20 cellular contexts compared by ENCODE assay signal in genomic region chrX:153989971-153990655, GRCh38. TPM values are rescaled to one million over a fixed set of nuclear protein-coding genes. Genes with fewer than 3 reads are reported as not detected.
DNase-seq lines count a peak whose midpoint lies in the region; ATAC-seq, FAIRE-seq and TF ChIP-seq lines count a peak whose summit lies in the region.
"Had no signal": no experiment of that assay in that cellular context is flagged by ENCODE, and none has a peak within 500 bp of the region (broad histone marks: within the 10 kb centered on the region; RNA-seq: fewer than 3 reads in every experiment).

No MANE protein-coding gene starts in this region.

- CTCF ChIA-PET in CD4-positive, alpha-beta T cell (lab: Charles Lee) = interaction anchor here (0.7 to 0.9 kb wide), 2 partner anchors 9 to 23 kb away, joined by 3 read pairs; no protein-coding TSS in a partner anchor
- CTCF ChIA-PET in HEK293 (lab: Yijun Ruan, JAX) (no interaction called here), GM12878 (lab: Yijun Ruan, JAX) (interaction anchor here (0.5 kb wide), 1 partner anchor 30 kb away, joined by 3 read pairs; no protein-coding TSS in a partner anchor)

- no peak for TF ChIP-seq CTCF in CD4-positive, alpha-beta T cell (IDR thresholded peaks at IDR 0.05)
- no peak for TF ChIP-seq CTCF in HEK293 (tag by site-specific recombination; IDR thresholded peaks at IDR 0.05)
- TF ChIP-seq CTCF in GM12878 (IDR thresholded peaks at IDR 0.05 in 2 of 3, conservative IDR thresholded peaks at IDR 0.05 in 1 of 3; ENCODE audit: control insufficient read depth in 2 of 3, extremely low read depth in 1 of 3, insufficient read depth in 1 of 3, low read depth in 3 of 3, low read length in 3 of 3) = no peak
- no peak for TF ChIP-seq CTCF in body of pancreas (IDR thresholded peaks at IDR 0.05)

- TF ChIP-seq RAD21 in GM12878 (IDR thresholded peaks at IDR 0.05; ENCODE audit: insufficient read depth, low read depth, low read length) = no peak

- intact Hi-C loops in CD4-positive, alpha-beta T cell (cut with DNase I, micrococcal nuclease) = no loop called here
- intact Hi-C loops in GM12878 (cut with micrococcal nuclease; ENCODE audit: unreplicated experiment) (no loop called here), body of pancreas (cut with DNase I) (no loop called here)

- no peaks in the 10 kb centered on the region for H3K36me3 ChIP-seq in HEK293 (ENCODE audit: control insufficient read depth in 2 of 2, insufficient read depth in 1 of 2, low read length in 2 of 2)
- H3K36me3 ChIP-seq in GM12878 (ENCODE audit: control insufficient read depth in 2 of 2, insufficient read depth in 2 of 2, low read length in 1 of 2) = no peaks in the 10 kb centered on the region
- no peaks in the 10 kb centered on the region for H3K36me3 ChIP-seq in body of pancreas (replicated peaks in 1 of 2; ENCODE audit: insufficient read depth in 1 of 2, low read depth in 2 of 2)
- H3K36me3 ChIP-seq: transverse colon had no signal

- H2AFZ ChIP-seq in GM12878 (ENCODE audit: control insufficient read depth, low read depth, low read length) = no peak overlapping the region
- H2AFZ ChIP-seq: parathyroid adenoma had no signal

- TF ChIP-seq EP300 in GM12878 (IDR thresholded peaks at IDR 0.05; ENCODE audit: borderline replicate concordance in 1 of 2, control insufficient read depth in 1 of 2, low read depth in 2 of 2, low read length in 2 of 2) = no peak

- H3K4me2 ChIP-seq in GM12878 (ENCODE audit: control insufficient read depth, insufficient read depth) = no peak overlapping the region

- WGBS in GM12878 (ENCODE audit: insufficient coverage, insufficient replicate concordance, low lambda C conversion rate, missing lambda C conversion rate) = 89% methylated on average over 14 of the region's 14 CpGs
- 90 to 100% methylated on average over 3 to 14 of the region's 14 CpGs for WGBS in body of pancreas, 2 donors

- peaks cover 17% of the 10 kb centered on the region for H3K4me1 Mint-ChIP-seq in CD4-positive, alpha-beta T cell (ENCODE audit: low read depth)

- peak overlapping the region; percentile 64 for H3K27ac Mint-ChIP-seq in CD4-positive, alpha-beta T cell
- H3K27ac Mint-ChIP-seq: activated T-helper 1 cell treated with anti-CD3 and anti-CD28 coated beads, Interleukin-12 subunit alpha, Interleukin-12 subunit beta, Interleukin-2, Interleukin-4 antibody, amounts not matched to agents 30 ng/mL and 10 ng/mL and 1 ng/mL, durations not matched to agents 14 hours and 24 hours and 36 hours; stimulated activated naive B cell treated with anti-CD40 and anti-IgM and Interleukin-4, amounts not matched to agents 10 μg/mL and 1 μg/mL and 100 μg/mL, for 72 hours had no signal

- no peaks in the 10 kb centered on the region for H4K20me1 ChIP-seq in GM12878 (ENCODE audit: control insufficient read depth, insufficient read depth)

- H3K27ac ChIP-seq in CD4-positive, alpha-beta T cell (ENCODE audit: low read depth, low read length) = no peak overlapping the region
- H3K27ac ChIP-seq in HEK293 (ENCODE audit: extremely low read depth, low read depth, low read length) = no peak overlapping the region
- H3K27ac ChIP-seq in GM12878 (ENCODE audit: control insufficient read depth, insufficient read depth) = no peak overlapping the region
- no peak overlapping the region for H3K27ac ChIP-seq in body of pancreas
- H3K27ac ChIP-seq: parathyroid adenoma, transverse colon had no signal

- POLR2A ChIA-PET in CD4-positive, alpha-beta T cell (lab: Charles Lee) = interaction anchor here (0.7 to 1.6 kb wide), 5 partner anchors 8 to 96 kb away, joined by 3 to 5 read pairs (median 3); no protein-coding TSS in a partner anchor
- POLR2A ChIA-PET in HEK293 (lab: Yijun Ruan, JAX) (no interaction called here), GM12878 (lab: Charles Lee) (interaction anchor here (0.6 to 1.0 kb wide), 3 partner anchors 8 to 11 kb away, joined by 4 to 5 read pairs (median 5); no protein-coding TSS in a partner anchor)

- RAD21 ChIA-PET in GM12878 (lab: Charles Lee; ENCODE audit: unreplicated experiment) = no interaction called here

- H3K4me3 ChIP-seq in HEK293 (ENCODE audit: low read depth, low read length) (no peak overlapping the region), GM12878 (no peak overlapping the region), body of pancreas (no peak overlapping the region)
- H3K4me3 ChIP-seq: transverse colon had no signal

- ATAC-seq in CD4-positive, alpha-beta T cell (ENCODE audit: poor library complexity) = peak; percentile 21
- ATAC-seq in GM12878 (no peak), body of pancreas (no peak)
- ATAC-seq: stimulated activated naive B cell treated with anti-CD40 and anti-IgM and Interleukin-4, amounts not matched to agents 10 μg/mL and 1 μg/mL and 100 μg/mL, for 72 hours had no signal

- no peaks in the 10 kb centered on the region for H3K79me2 ChIP-seq in GM12878 (ENCODE audit: control insufficient read depth, insufficient read depth, low read length)
- H3K79me2 ChIP-seq: parathyroid adenoma had no signal

- in situ Hi-C loops in GM12878 (cut with MboI) = loop anchor here (10.0 kb wide), 1 partner anchor 65 kb away; the partner anchor contains the start of gene ARHGAP4

- H3K4me1 ChIP-seq in HEK293 (ENCODE audit: control insufficient read depth, insufficient read depth, low read length) (no peaks in the 10 kb centered on the region), GM12878 (ENCODE audit: control insufficient read depth, insufficient read depth, low read length) (peaks cover 4% of the 10 kb centered on the region), body of pancreas (peaks cover 14% of the 10 kb centered on the region)
- H3K4me1 ChIP-seq: Caco-2, parathyroid adenoma had no signal

- H3K27me3 ChIP-seq in CD4-positive, alpha-beta T cell (ENCODE audit: control insufficient read depth, insufficient read depth, low read length) = no peaks in the 10 kb centered on the region
- no peaks in the 10 kb centered on the region for H3K27me3 ChIP-seq in GM12878 (replicated peaks in 1 of 2; ENCODE audit: control insufficient read depth in 2 of 2, insufficient read depth in 2 of 2, low read length in 1 of 2)
- no peaks in the 10 kb centered on the region for H3K27me3 ChIP-seq in body of pancreas
- H3K27me3 ChIP-seq: transverse colon had no signal

- TF ChIP-seq POLR2A in GM12878 (IDR thresholded peaks at IDR 0.05; ENCODE audit: low read depth, low read length) = no peak
- no peak for TF ChIP-seq POLR2A in body of pancreas (IDR thresholded peaks at IDR 0.05)

- H3K36me3 Mint-ChIP-seq in CD4-positive, alpha-beta T cell (ENCODE audit: low read depth) = no peaks in the 10 kb centered on the region
- H3K36me3 Mint-ChIP-seq: stimulated activated naive B cell treated with anti-CD40 and anti-IgM and Interleukin-4, amounts not matched to agents 10 μg/mL and 1 μg/mL and 100 μg/mL, for 72 hours had no signal

- peak overlapping the region; percentile 79 for H3K4me3 Mint-ChIP-seq in CD4-positive, alpha-beta T cell
- H3K4me3 Mint-ChIP-seq: activated T-helper 1 cell treated with anti-CD3 and anti-CD28 coated beads, Interleukin-12 subunit alpha, Interleukin-12 subunit beta, Interleukin-2, Interleukin-4 antibody, amounts not matched to agents 30 ng/mL and 10 ng/mL and 1 ng/mL, durations not matched to agents 14 hours and 24 hours and 36 hours; central memory CD8-positive, alpha-beta T cell; stimulated activated naive B cell treated with anti-CD40 and anti-IgM and Interleukin-4, amounts not matched to agents 10 μg/mL and 1 μg/mL and 100 μg/mL, for 72 hours had no signal

- H3K27me3 Mint-ChIP-seq in CD4-positive, alpha-beta T cell = no peaks in the 10 kb centered on the region
- H3K27me3 Mint-ChIP-seq: central memory CD8-positive, alpha-beta T cell had no signal

- no TSS peak for BruUV-seq in GM12878 (replicated peaks; lab: Mats Ljungman, UMichigan)

- H3K9me3 ChIP-seq in CD4-positive, alpha-beta T cell (ENCODE audit: control insufficient read depth, low read length) = no peaks in the 10 kb centered on the region
- H3K9me3 ChIP-seq in HEK293 (ENCODE audit: control insufficient read depth, insufficient read depth, low read depth, low read length) (no peaks in the 10 kb centered on the region), GM12878 (replicated peaks; ENCODE audit: control insufficient read depth, insufficient read depth, low read length) (no peaks in the 10 kb centered on the region; the same call in 2 of the 3 replicates), body of pancreas (no peaks in the 10 kb centered on the region)
- H3K9me3 ChIP-seq: Caco-2, transverse colon had no signal

- DNase-seq in CD4-positive, alpha-beta T cell = no peak
- DNase-seq in GM12878 (ENCODE audit: low read depth, low spot score) = no peak
- no peak for DNase-seq in body of pancreas
- no peak for DNase-seq in NCI-H1930 (lab: John Stamatoyannopoulos, UW)
- DNase-seq: activated CD4-positive, alpha-beta T cell treated with anti-CD3 and anti-CD28 coated beads for 48 hours; Caco-2; effector CD4-positive, alpha-beta T cell; hypothalamus; KBM-7; NCI-H187; NCI-H226; SHP77; stimulated activated naive B cell treated with anti-CD40 and anti-IgM and Interleukin-4, amounts not matched to agents 10 μg/mL and 1 μg/mL and 100 μg/mL, for 72 hours; transverse colon had no signal

- no peaks in the 10 kb centered on the region for H3K9me3 Mint-ChIP-seq in CD4-positive, alpha-beta T cell
- H3K9me3 Mint-ChIP-seq: activated T-helper 1 cell treated with anti-CD3 and anti-CD28 coated beads, Interleukin-12 subunit alpha, Interleukin-12 subunit beta, Interleukin-2, Interleukin-4 antibody, amounts not matched to agents 30 ng/mL and 10 ng/mL and 1 ng/mL, durations not matched to agents 14 hours and 24 hours and 36 hours; central memory CD8-positive, alpha-beta T cell had no signal

- FAIRE-seq in GM12878 (lab: Jason Lieb, UNC) = no peak
- FAIRE-seq: frontal cortex, keratinocyte had no signal

- H3K9ac ChIP-seq in GM12878 (ENCODE audit: control insufficient read depth, insufficient read depth, low read length) = no peak overlapping the region
- H3K9ac ChIP-seq: parathyroid adenoma had no signal

- SMC1A ChIA-PET in GM12878 (lab: Charles Lee; ENCODE audit: uncharacterized antibody, unreplicated experiment) = interaction anchor here (0.9 kb wide), 1 partner anchor 23 kb away, joined by 3 read pairs; no protein-coding TSS in a partner anchor

RNA-seq across cellular contexts. Expression of gene TMEM187, which starts 17.6 kb away (rescaled TPM):
- total RNA-seq in CD4-positive, alpha-beta T cell = 1 to 10 TPM; 1.4 to 2.0 TPM
- total RNA-seq in GM12878 (2013; cell fraction: nucleolus; rRNA removed) = 2.9 and 4.2 TPM in 2 replicates
- 5.0 and 8.5 TPM in 2 replicates for total RNA-seq in GM12878 (2014; rRNA removed)
- total RNA-seq in GM12878 (2014; rRNA removed; fragmentation: Illumina TruSeq; extraction: Trizol) = 1.6 and 1.7 TPM in 2 replicates
- total RNA-seq in GM12878 (2021) = 6.1 and 6.3 TPM in 2 replicates
- polyA plus RNA-seq in GM12878 (2011; ENCODE audit: low read depth) = 1.3 TPM
- polyA plus RNA-seq in GM12878 (2011; rRNA removed) = 3.0 and 4.2 TPM in 2 replicates
- 9.1 and 11.2 TPM in 2 replicates for polyA plus RNA-seq in GM12878 (2011; cell fraction: cytosol; rRNA removed)
- 4.7 and 5.0 TPM in 2 replicates for polyA plus RNA-seq in GM12878 (2011; cell fraction: nucleus; rRNA removed)
- 5.0 and 5.4 TPM in 2 replicates for polyA plus RNA-seq in GM12878 (2012)
- 0.36 and 0.88 TPM in 2 replicates for polyA plus RNA-seq in GM12878 (2014; fragmentation: Illumina TruSeq; extraction: Trizol)
- polyA plus RNA-seq in GM12878 (2014; fragmentation: Nextera tagmentation; extraction: Ambion mirVana) = under 1 TPM; 0.45 to 0.99 TPM
- polyA plus RNA-seq in GM12878 (2014; rRNA removed) = 5.6 and 7.0 TPM in 2 replicates
- 1 to 10 TPM; 4.0 to 4.8 TPM for polyA plus RNA-seq in GM12878 (2016; fragmentation: Nextera tagmentation; extraction: Ambion mirVana)
- polyA minus RNA-seq in GM12878 (2011; rRNA and poly(A)+ RNA removed) = 3.2 and 6.9 TPM in 2 replicates
- 0.94 and 2.7 TPM in 2 replicates for polyA minus RNA-seq in GM12878 (2011; cell fraction: cytosol; rRNA and poly(A)+ RNA removed)
- polyA minus RNA-seq in GM12878 (2011; cell fraction: nucleus; rRNA and poly(A)+ RNA removed) = 3.0 and 3.4 TPM in 2 replicates
- total RNA-seq in body of pancreas = 10 to 100 TPM in 1 of 2 donors, 1 to 10 TPM in 1; 8.8 to 10.9 TPM

RNA-seq across cellular contexts. Expression of gene HCFC1, which starts 18.5 kb away (rescaled TPM):
- 10 to 100 TPM; 45.9 to 50.2 TPM for total RNA-seq in CD4-positive, alpha-beta T cell
- total RNA-seq in GM12878 (2013; cell fraction: nucleolus; rRNA removed) = 24.5 and 28.7 TPM in 2 replicates
- total RNA-seq in GM12878 (2014; rRNA removed) (18.8 and 25.5 TPM in 2 replicates), GM12878 (2014; rRNA removed; fragmentation: Illumina TruSeq; extraction: Trizol) (8.8 and 10.6 TPM in 2 replicates), GM12878 (2021) (86.1 and 92.7 TPM in 2 replicates), body of pancreas (10 to 100 TPM; 16.6 to 62.6 TPM)
- 14.7 TPM for polyA plus RNA-seq in GM12878 (2011; ENCODE audit: low read depth)
- polyA plus RNA-seq in GM12878 (2011; rRNA removed) (2.3 and 4.1 TPM in 2 replicates), GM12878 (2014; fragmentation: Illumina TruSeq; extraction: Trizol) (7.4 and 21.5 TPM in 2 replicates), GM12878 (2014; fragmentation: Nextera tagmentation; extraction: Ambion mirVana) (1 to 10 TPM; 3.9 to 7.6 TPM), GM12878 (2014; rRNA removed) (32.0 and 45.1 TPM in 2 replicates), GM12878 (2016; fragmentation: Nextera tagmentation; extraction: Ambion mirVana) (10 to 100 TPM; 39.3 to 39.8 TPM)
- polyA plus RNA-seq in GM12878 (2011; cell fraction: cytosol; rRNA removed) = 11.0 and 15.4 TPM in 2 replicates
- 29.9 and 55.9 TPM in 2 replicates for polyA plus RNA-seq in GM12878 (2011; cell fraction: nucleus; rRNA removed)
- 25.7 and 35.7 TPM in 2 replicates for polyA plus RNA-seq in GM12878 (2012)
- 4.8 and 11.2 TPM in 2 replicates for polyA minus RNA-seq in GM12878 (2011; rRNA and poly(A)+ RNA removed)
- 28.6 and 29.6 TPM in 2 replicates for polyA minus RNA-seq in GM12878 (2011; cell fraction: cytosol; rRNA and poly(A)+ RNA removed)
- 9.9 and 19.6 TPM in 2 replicates for polyA minus RNA-seq in GM12878 (2011; cell fraction: nucleus; rRNA and poly(A)+ RNA removed)

RNA-seq across cellular contexts. Expression of gene IRAK1, which starts 29.6 kb away (rescaled TPM):
- 10 to 100 TPM; 61.2 to 67.4 TPM for total RNA-seq in CD4-positive, alpha-beta T cell
- total RNA-seq in GM12878 (2013; cell fraction: nucleolus; rRNA removed) = 44.0 and 54.1 TPM in 2 replicates
- total RNA-seq in GM12878 (2014; rRNA removed) (63.2 and 77.8 TPM in 2 replicates), GM12878 (2014; rRNA removed; fragmentation: Illumina TruSeq; extraction: Trizol) (37.6 and 42.3 TPM in 2 replicates), GM12878 (2021) (106 and 136 TPM in 2 replicates), body of pancreas (100 to 1,000 TPM in 1 of 2 donors, 10 to 100 TPM in 1; 51.6 to 105 TPM)
- 21.6 TPM for polyA plus RNA-seq in GM12878 (2011; ENCODE audit: low read depth)
- polyA plus RNA-seq in GM12878 (2011; rRNA removed) (19.0 and 27.8 TPM in 2 replicates), GM12878 (2014; fragmentation: Illumina TruSeq; extraction: Trizol) (9.4 and 32.7 TPM in 2 replicates), GM12878 (2014; fragmentation: Nextera tagmentation; extraction: Ambion mirVana) (10 to 100 TPM in 1 of 2 experiments, 1 to 10 TPM in 1; 4.2 to 15.1 TPM), GM12878 (2014; rRNA removed) (89.9 and 107 TPM in 2 replicates), GM12878 (2016; fragmentation: Nextera tagmentation; extraction: Ambion mirVana) (10 to 100 TPM; 36.8 to 82.4 TPM)
- polyA plus RNA-seq in GM12878 (2011; cell fraction: cytosol; rRNA removed) = 29.6 and 55.4 TPM in 2 replicates
- polyA plus RNA-seq in GM12878 (2011; cell fraction: nucleus; rRNA removed) = 65.0 and 102 TPM in 2 replicates
- polyA plus RNA-seq in GM12878 (2012) = 45.7 and 78.8 TPM in 2 replicates
- polyA minus RNA-seq in GM12878 (2011; rRNA and poly(A)+ RNA removed) = 22.2 and 50.5 TPM in 2 replicates
- 36.8 TPM in 2 replicates for polyA minus RNA-seq in GM12878 (2011; cell fraction: cytosol; rRNA and poly(A)+ RNA removed)
- 25.1 and 44.2 TPM in 2 replicates for polyA minus RNA-seq in GM12878 (2011; cell fraction: nucleus; rRNA and poly(A)+ RNA removed)

RNA-seq across cellular contexts. Expression of gene RENBP, which starts 45.7 kb away (rescaled TPM):
- 1 to 10 TPM; 8.6 to 9.3 TPM for total RNA-seq in CD4-positive, alpha-beta T cell
- total RNA-seq in GM12878 (2013; cell fraction: nucleolus; rRNA removed) = 8.3 and 9.0 TPM in 2 replicates
- total RNA-seq in GM12878 (2014; rRNA removed) (2.1 and 2.2 TPM in 2 replicates), GM12878 (2014; rRNA removed; fragmentation: Illumina TruSeq; extraction: Trizol) (1.6 and 1.8 TPM in 2 replicates), GM12878 (2021) (4.9 and 6.8 TPM in 2 replicates), body of pancreas (1 to 10 TPM in 1 of 2 donors, under 1 TPM in 1; 0.66 to 6.0 TPM)
- 3.9 TPM for polyA plus RNA-seq in GM12878 (2011; ENCODE audit: low read depth)
- polyA plus RNA-seq in GM12878 (2011; rRNA removed) (1.1 and 1.6 TPM in 2 replicates), GM12878 (2014; fragmentation: Illumina TruSeq; extraction: Trizol) (0.19 and 1.3 TPM in 2 replicates), GM12878 (2014; fragmentation: Nextera tagmentation; extraction: Ambion mirVana) (not detected), GM12878 (2014; rRNA removed) (4.0 and 4.5 TPM in 2 replicates), GM12878 (2016; fragmentation: Nextera tagmentation; extraction: Ambion mirVana) (under 1 TPM in 1 of 2 experiments, not detected in 1; 0.36 TPM)
- 2.1 and 2.3 TPM in 2 replicates for polyA plus RNA-seq in GM12878 (2011; cell fraction: cytosol; rRNA removed)
- polyA plus RNA-seq in GM12878 (2011; cell fraction: nucleus; rRNA removed) = 4.1 and 6.0 TPM in 2 replicates
- 7.1 and 8.3 TPM in 2 replicates for polyA plus RNA-seq in GM12878 (2012)
- polyA minus RNA-seq in GM12878 (2011; rRNA and poly(A)+ RNA removed) = 0.44 and 2.3 TPM in 2 replicates
- polyA minus RNA-seq in GM12878 (2011; cell fraction: cytosol; rRNA and poly(A)+ RNA removed) = 0.83 TPM in 1 of 2 replicates, not detected in the other
- 0.96 and 2.1 TPM in 2 replicates for polyA minus RNA-seq in GM12878 (2011; cell fraction: nucleus; rRNA and poly(A)+ RNA removed)

RNA-seq across cellular contexts. Expression of gene NAA10, which starts 55.3 kb away (rescaled TPM):
- total RNA-seq in CD4-positive, alpha-beta T cell = 10 to 100 TPM; 41.5 to 42.0 TPM
- 17.5 and 20.3 TPM in 2 replicates for total RNA-seq in GM12878 (2013; cell fraction: nucleolus; rRNA removed)
- total RNA-seq in GM12878 (2014; rRNA removed) = 82.6 and 100 TPM in 2 replicates
- total RNA-seq in GM12878 (2014; rRNA removed; fragmentation: Illumina TruSeq; extraction: Trizol) = 59.6 and 69.5 TPM in 2 replicates
- total RNA-seq in GM12878 (2021) = 113 and 123 TPM in 2 replicates
- 40.6 TPM for polyA plus RNA-seq in GM12878 (2011; ENCODE audit: low read depth)
- 25.4 and 45.1 TPM in 2 replicates for polyA plus RNA-seq in GM12878 (2011; rRNA removed)
- polyA plus RNA-seq in GM12878 (2011; cell fraction: cytosol; rRNA removed) = 77.8 and 104 TPM in 2 replicates
- polyA plus RNA-seq in GM12878 (2011; cell fraction: nucleus; rRNA removed) = 54.2 and 67.6 TPM in 2 replicates
- polyA plus RNA-seq in GM12878 (2012) = 64.3 and 68.0 TPM in 2 replicates
- 88.7 and 97.7 TPM in 2 replicates for polyA plus RNA-seq in GM12878 (2014; fragmentation: Illumina TruSeq; extraction: Trizol)
- 10 to 100 TPM in 1 of 2 experiments, 1 to 10 TPM in 1; 7.9 to 26.6 TPM for polyA plus RNA-seq in GM12878 (2014; fragmentation: Nextera tagmentation; extraction: Ambion mirVana)
- polyA plus RNA-seq in GM12878 (2014; rRNA removed) = 158 TPM in 2 replicates
- 100 to 1,000 TPM; 209 to 212 TPM for polyA plus RNA-seq in GM12878 (2016; fragmentation: Nextera tagmentation; extraction: Ambion mirVana)
- 31.8 and 50.4 TPM in 2 replicates for polyA minus RNA-seq in GM12878 (2011; rRNA and poly(A)+ RNA removed)
- 17.2 and 25.0 TPM in 2 replicates for polyA minus RNA-seq in GM12878 (2011; cell fraction: cytosol; rRNA and poly(A)+ RNA removed)
- polyA minus RNA-seq in GM12878 (2011; cell fraction: nucleus; rRNA and poly(A)+ RNA removed) = 13.3 and 24.4 TPM in 2 replicates
- 10 to 100 TPM; 30.3 to 74.7 TPM for total RNA-seq in body of pancreas
